1 cellular context compared by ENCODE assay signal in the genomic region with DNA sequence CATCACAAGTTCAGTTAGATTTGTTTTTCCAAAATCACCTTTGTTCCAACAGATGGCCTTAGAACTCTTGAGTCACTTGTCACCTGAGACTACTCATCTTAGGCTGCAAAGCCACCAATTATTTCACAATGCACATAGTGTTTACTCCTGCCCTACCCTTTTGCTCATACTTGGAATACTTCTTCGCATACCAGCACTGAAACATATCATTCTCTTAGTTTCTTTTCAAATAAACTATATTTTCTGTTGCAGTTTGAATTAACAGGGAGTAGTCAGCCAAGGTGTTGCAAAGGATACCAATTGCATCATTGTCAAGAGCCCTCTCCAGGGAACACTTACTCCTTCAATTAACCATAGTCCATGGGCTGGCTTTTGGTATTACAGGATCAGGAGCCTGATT.
TF ChIP-seq lines count a peak whose summit lies in the region.

No MANE protein-coding gene starts in this region.

TF ChIP-seq in HepG2, 621 proteins besides CTCF, POLR2A, EP300 and RAD21 (continued from another document and continues in another):
- TF ChIP-seq ZNF503 (CRISPR knock-in tag; IDR thresholded peaks at IDR 0.05), result 0 out of 2 replicates have a peak, but pooled peaks have one; percentile 34
- TF ChIP-seq, protein P1, sequence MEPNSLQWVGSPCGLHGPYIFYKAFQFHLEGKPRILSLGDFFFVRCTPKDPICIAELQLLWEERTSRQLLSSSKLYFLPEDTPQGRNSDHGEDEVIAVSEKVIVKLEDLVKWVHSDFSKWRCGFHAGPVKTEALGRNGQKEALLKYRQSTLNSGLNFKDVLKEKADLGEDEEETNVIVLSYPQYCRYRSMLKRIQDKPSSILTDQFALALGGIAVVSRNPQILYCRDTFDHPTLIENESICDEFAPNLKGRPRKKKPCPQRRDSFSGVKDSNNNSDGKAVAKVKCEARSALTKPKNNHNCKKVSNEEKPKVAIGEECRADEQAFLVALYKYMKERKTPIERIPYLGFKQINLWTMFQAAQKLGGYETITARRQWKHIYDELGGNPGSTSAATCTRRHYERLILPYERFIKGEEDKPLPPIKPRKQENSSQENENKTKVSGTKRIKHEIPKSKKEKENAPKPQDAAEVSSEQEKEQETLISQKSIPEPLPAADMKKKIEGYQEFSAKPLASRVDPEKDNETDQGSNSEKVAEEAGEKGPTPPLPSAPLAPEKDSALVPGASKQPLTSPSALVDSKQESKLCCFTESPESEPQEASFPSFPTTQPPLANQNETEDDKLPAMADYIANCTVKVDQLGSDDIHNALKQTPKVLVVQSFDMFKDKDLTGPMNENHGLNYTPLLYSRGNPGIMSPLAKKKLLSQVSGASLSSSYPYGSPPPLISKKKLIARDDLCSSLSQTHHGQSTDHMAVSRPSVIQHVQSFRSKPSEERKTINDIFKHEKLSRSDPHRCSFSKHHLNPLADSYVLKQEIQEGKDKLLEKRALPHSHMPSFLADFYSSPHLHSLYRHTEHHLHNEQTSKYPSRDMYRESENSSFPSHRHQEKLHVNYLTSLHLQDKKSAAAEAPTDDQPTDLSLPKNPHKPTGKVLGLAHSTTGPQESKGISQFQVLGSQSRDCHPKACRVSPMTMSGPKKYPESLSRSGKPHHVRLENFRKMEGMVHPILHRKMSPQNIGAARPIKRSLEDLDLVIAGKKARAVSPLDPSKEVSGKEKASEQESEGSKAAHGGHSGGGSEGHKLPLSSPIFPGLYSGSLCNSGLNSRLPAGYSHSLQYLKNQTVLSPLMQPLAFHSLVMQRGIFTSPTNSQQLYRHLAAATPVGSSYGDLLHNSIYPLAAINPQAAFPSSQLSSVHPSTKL (CRISPR knock-in tag; IDR thresholded peaks at IDR 0.05), result peak; percentile 98
- no peak for TF ChIP-seq ZNF367 (CRISPR knock-in tag; IDR thresholded peaks at IDR 0.05; ENCODE audit: borderline replicate concordance)
- TF ChIP-seq, protein P2, sequence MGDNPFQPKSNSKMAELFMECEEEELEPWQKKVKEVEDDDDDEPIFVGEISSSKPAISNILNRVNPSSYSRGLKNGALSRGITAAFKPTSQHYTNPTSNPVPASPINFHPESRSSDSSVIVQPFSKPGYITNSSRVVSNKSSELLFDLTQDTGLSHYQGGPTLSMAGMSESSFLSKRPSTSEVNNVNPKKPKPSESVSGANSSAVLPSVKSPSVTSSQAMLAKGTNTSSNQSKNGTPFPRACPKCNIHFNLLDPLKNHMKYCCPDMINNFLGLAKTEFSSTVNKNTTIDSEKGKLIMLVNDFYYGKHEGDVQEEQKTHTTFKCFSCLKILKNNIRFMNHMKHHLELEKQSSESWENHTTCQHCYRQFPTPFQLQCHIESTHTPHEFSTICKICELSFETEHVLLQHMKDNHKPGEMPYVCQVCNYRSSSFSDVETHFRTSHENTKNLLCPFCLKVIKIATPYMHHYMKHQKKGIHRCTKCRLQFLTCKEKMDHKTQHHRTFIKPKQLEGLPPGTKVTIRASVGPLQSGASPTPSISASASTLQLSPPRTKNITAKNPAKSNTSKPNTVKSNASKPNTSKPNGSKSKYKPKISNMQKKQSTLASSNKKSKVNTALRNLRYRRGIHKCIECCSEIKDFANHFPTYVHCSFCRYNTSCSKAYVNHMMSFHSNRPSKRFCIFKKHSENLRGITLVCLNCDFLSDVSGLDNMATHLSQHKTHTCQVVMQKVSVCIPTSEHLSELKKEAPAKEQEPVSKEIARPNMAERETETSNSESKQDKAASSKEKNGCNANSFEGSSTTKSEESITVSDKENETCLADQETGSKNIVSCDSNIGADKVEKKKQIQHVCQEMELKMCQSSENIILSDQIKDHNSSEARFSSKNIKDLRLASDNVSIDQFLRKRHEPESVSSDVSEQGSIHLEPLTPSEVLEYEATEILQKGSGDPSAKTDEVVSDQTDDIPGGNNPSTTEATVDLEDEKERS (CRISPR knock-in tag; IDR thresholded peaks at IDR 0.05), result 0 out of 2 replicates have a peak, but pooled peaks have one; percentile 36
- TF ChIP-seq HMG20A (CRISPR knock-in tag; IDR thresholded peaks at IDR 0.05; ENCODE audit: borderline replicate concordance), result peak; percentile 87
- peak; percentile 76 for TF ChIP-seq RARA (CRISPR knock-in tag; IDR thresholded peaks at IDR 0.05)
- TF ChIP-seq ZNF616 (CRISPR knock-in tag; IDR thresholded peaks at IDR 0.05; ENCODE audit: low read depth), result no peak
- no peak for TF ChIP-seq ZNF292 (CRISPR knock-in tag; IDR thresholded peaks at IDR 0.05; ENCODE audit: borderline replicate concordance, low read depth)
- TF ChIP-seq KDM4B (CRISPR knock-in tag; IDR thresholded peaks at IDR 0.05), result peak; percentile 45; the same call in 1 of the 2 replicates
- peak; percentile 69 for TF ChIP-seq HHEX (CRISPR knock-in tag; IDR thresholded peaks at IDR 0.05)
- TF ChIP-seq FOXA1 (IDR thresholded peaks at IDR 0.05), result peak; percentile 36; the same call in 1 of the 2 replicates
- peak; percentile 88 for TF ChIP-seq FOXA1 (CRISPR knock-in tag; IDR thresholded peaks at IDR 0.05)
- peak; percentile 91 for TF ChIP-seq ZNF614 (CRISPR knock-in tag; IDR thresholded peaks at IDR 0.05; ENCODE audit: borderline replicate concordance)
- TF ChIP-seq KDM3A (CRISPR knock-in tag; IDR thresholded peaks at IDR 0.05; ENCODE audit: low read depth), result 0 out of 2 replicates have a peak, but pooled peaks have one; percentile 36
- no peak for TF ChIP-seq TOE1 (CRISPR knock-in tag; IDR thresholded peaks at IDR 0.05)
- TF ChIP-seq POLR2AphosphoS5 (IDR thresholded peaks at IDR 0.05; ENCODE audit: low read depth, low read length), result no peak
- peak; percentile 79; the same call in 1 of the 2 replicates for TF ChIP-seq ATF2 (CRISPR knock-in tag; IDR thresholded peaks at IDR 0.05)
- TF ChIP-seq TRIM24 (CRISPR knock-in tag; IDR thresholded peaks at IDR 0.05), result 0 out of 2 replicates have a peak, but pooled peaks have one; percentile 51
- TF ChIP-seq ZKSCAN8 (CRISPR knock-in tag; IDR thresholded peaks at IDR 0.05; ENCODE audit: borderline replicate concordance), result peak; percentile 60; the same call in 1 of the 2 replicates
- TF ChIP-seq TFAP4 (IDR thresholded peaks at IDR 0.05; ENCODE audit: borderline replicate concordance, low read depth), result peak; percentile 72; the same call in 1 of the 2 replicates
- TF ChIP-seq ARID3A (IDR thresholded peaks at IDR 0.05; ENCODE audit: low read depth, low read length), result peak; percentile 79
- peak; percentile 70 for TF ChIP-seq SAP130 (CRISPR knock-in tag; IDR thresholded peaks at IDR 0.05; ENCODE audit: low read depth)
- TF ChIP-seq RXRB (CRISPR knock-in tag; IDR thresholded peaks at IDR 0.05; ENCODE audit: borderline replicate concordance), result peak; percentile 84
- TF ChIP-seq MED13 (CRISPR knock-in tag; IDR thresholded peaks at IDR 0.05), result peak; percentile 33; the same call in 1 of the 2 replicates
- TF ChIP-seq SP140L (CRISPR knock-in tag; IDR thresholded peaks at IDR 0.05; ENCODE audit: borderline replicate concordance), result peak; percentile 51; the same call in 1 of the 2 replicates
- TF ChIP-seq NR2F1 (CRISPR knock-in tag; IDR thresholded peaks at IDR 0.05), result peak; percentile 25 to 58; a peak in 1 of 4 replicates
- TF ChIP-seq, protein P3, sequence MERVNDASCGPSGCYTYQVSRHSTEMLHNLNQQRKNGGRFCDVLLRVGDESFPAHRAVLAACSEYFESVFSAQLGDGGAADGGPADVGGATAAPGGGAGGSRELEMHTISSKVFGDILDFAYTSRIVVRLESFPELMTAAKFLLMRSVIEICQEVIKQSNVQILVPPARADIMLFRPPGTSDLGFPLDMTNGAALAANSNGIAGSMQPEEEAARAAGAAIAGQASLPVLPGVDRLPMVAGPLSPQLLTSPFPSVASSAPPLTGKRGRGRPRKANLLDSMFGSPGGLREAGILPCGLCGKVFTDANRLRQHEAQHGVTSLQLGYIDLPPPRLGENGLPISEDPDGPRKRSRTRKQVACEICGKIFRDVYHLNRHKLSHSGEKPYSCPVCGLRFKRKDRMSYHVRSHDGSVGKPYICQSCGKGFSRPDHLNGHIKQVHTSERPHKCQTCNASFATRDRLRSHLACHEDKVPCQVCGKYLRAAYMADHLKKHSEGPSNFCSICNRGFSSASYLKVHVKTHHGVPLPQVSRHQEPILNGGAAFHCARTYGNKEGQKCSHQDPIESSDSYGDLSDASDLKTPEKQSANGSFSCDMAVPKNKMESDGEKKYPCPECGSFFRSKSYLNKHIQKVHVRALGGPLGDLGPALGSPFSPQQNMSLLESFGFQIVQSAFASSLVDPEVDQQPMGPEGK (CRISPR knock-in tag; IDR thresholded peaks at IDR 0.05), result peak; percentile 27; the same call in 1 of the 2 replicates
- 0 out of 2 replicates have a peak, but pooled peaks have one; percentile 47 for TF ChIP-seq KDM6A (CRISPR knock-in tag; IDR thresholded peaks at IDR 0.05; ENCODE audit: low read depth)
- TF ChIP-seq TGIF2 (CRISPR knock-in tag; IDR thresholded peaks at IDR 0.05), result peak; percentile 43; the same call in 1 of the 2 replicates
- TF ChIP-seq SETDB1 (CRISPR knock-in tag; IDR thresholded peaks at IDR 0.05; ENCODE audit: borderline replicate concordance), result no peak
- TF ChIP-seq NFKBIZ (CRISPR knock-in tag; IDR thresholded peaks at IDR 0.05), result peak; percentile 48; the same call in 1 of the 2 replicates
- no peak for TF ChIP-seq SRY (CRISPR knock-in tag; IDR thresholded peaks at IDR 0.05)
- peak; percentile 76; the same call in 1 of the 2 replicates for TF ChIP-seq FOXK1 (CRISPR knock-in tag; IDR thresholded peaks at IDR 0.05; ENCODE audit: borderline replicate concordance, low read depth)
- peak; percentile 83 for TF ChIP-seq BCL6 (CRISPR knock-in tag; IDR thresholded peaks at IDR 0.05)
- TF ChIP-seq TBX3 (IDR thresholded peaks at IDR 0.05; ENCODE audit: borderline replicate concordance), result peak; percentile 85; the same call in 1 of the 2 replicates
- TF ChIP-seq SMC3 (IDR thresholded peaks at IDR 0.05; ENCODE audit: low read length), result 0 out of 2 replicates have a peak, but pooled peaks have one; percentile 18
- peak; percentile 100 for TF ChIP-seq TEAD3 (CRISPR knock-in tag; optimal IDR thresholded peaks at IDR 0.05; ENCODE audit: borderline replicate concordance)
- TF ChIP-seq SMAD3 (CRISPR knock-in tag; IDR thresholded peaks at IDR 0.05), result peak; percentile 61
- TF ChIP-seq TARDBP (CRISPR knock-in tag; IDR thresholded peaks at IDR 0.05), result peak; percentile 55; the same call in 1 of the 2 replicates
- TF ChIP-seq SIX4 (CRISPR knock-in tag; IDR thresholded peaks at IDR 0.05), result peak; percentile 95
- peak; percentile 90 for TF ChIP-seq RCOR2 (CRISPR knock-in tag; IDR thresholded peaks at IDR 0.05)
- TF ChIP-seq GATA4 (IDR thresholded peaks at IDR 0.05; ENCODE audit: borderline replicate concordance, low read depth), result peak; percentile 31; the same call in 1 of the 2 replicates
- TF ChIP-seq, protein P4, sequence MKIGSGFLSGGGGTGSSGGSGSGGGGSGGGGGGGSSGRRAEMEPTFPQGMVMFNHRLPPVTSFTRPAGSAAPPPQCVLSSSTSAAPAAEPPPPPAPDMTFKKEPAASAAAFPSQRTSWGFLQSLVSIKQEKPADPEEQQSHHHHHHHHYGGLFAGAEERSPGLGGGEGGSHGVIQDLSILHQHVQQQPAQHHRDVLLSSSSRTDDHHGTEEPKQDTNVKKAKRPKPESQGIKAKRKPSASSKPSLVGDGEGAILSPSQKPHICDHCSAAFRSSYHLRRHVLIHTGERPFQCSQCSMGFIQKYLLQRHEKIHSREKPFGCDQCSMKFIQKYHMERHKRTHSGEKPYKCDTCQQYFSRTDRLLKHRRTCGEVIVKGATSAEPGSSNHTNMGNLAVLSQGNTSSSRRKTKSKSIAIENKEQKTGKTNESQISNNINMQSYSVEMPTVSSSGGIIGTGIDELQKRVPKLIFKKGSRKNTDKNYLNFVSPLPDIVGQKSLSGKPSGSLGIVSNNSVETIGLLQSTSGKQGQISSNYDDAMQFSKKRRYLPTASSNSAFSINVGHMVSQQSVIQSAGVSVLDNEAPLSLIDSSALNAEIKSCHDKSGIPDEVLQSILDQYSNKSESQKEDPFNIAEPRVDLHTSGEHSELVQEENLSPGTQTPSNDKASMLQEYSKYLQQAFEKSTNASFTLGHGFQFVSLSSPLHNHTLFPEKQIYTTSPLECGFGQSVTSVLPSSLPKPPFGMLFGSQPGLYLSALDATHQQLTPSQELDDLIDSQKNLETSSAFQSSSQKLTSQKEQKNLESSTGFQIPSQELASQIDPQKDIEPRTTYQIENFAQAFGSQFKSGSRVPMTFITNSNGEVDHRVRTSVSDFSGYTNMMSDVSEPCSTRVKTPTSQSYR (CRISPR knock-in tag; IDR thresholded peaks at IDR 0.05; ENCODE audit: borderline replicate concordance), result peak; percentile 34; the same call in 1 of the 2 replicates
